Comparison of ENCODE assay signal across 1 cellular context in genomic region chr1:189027509-189027908, GRCh38.
TF ChIP-seq lines count a peak whose summit lies in the region.

No MANE protein-coding gene starts in this region.

TF ChIP-seq in K562, 482 proteins besides CTCF, POLR2A, EP300 and RAD21 (continued from another document):
- no peak for TF ChIP-seq ZNF395 (CRISPR knock-in tag; IDR thresholded peaks at IDR 0.05)
- no peak for TF ChIP-seq TRIM24 (IDR thresholded peaks at IDR 0.05)
- no peak for TF ChIP-seq ARID4B (CRISPR knock-in tag; IDR thresholded peaks at IDR 0.05)
- no peak for TF ChIP-seq KDM2B (CRISPR knock-in tag; IDR thresholded peaks at IDR 0.05)
- TF ChIP-seq IRF9 (tag; IDR thresholded peaks at IDR 0.05) = peak; percentile 71; the same call in 1 of the 2 replicates
- no peak for TF ChIP-seq NFE2L1 (tag; IDR thresholded peaks at IDR 0.05; ENCODE audit: borderline replicate concordance, low read depth)
- TF ChIP-seq ILF3 (IDR thresholded peaks at IDR 0.05; ENCODE audit: borderline replicate concordance) = no peak
- no peak for TF ChIP-seq BACH1 (tag; IDR thresholded peaks at IDR 0.05)
- no peak for TF ChIP-seq POU5F1 (IDR thresholded peaks at IDR 0.05; ENCODE audit: borderline replicate concordance, low read depth, low read length, partially characterized antibody)
- no peak for TF ChIP-seq CXXC5 (CRISPR knock-in tag; IDR thresholded peaks at IDR 0.05)
- no peak for TF ChIP-seq ZFP91 (CRISPR knock-in tag; IDR thresholded peaks at IDR 0.05)
- no peak for TF ChIP-seq SMAD1 (IDR thresholded peaks at IDR 0.05; ENCODE audit: low read depth, low read length, partially characterized antibody)
- no peak for TF ChIP-seq CREM (IDR thresholded peaks at IDR 0.05; ENCODE audit: low read depth)
- no peak for TF ChIP-seq ZNF384 (IDR thresholded peaks at IDR 0.05; ENCODE audit: low read depth, low read length)
- TF ChIP-seq ZNF512 (tag; IDR thresholded peaks at IDR 0.05) = no peak
- TF ChIP-seq CEBPG (CRISPR knock-in tag; IDR thresholded peaks at IDR 0.05) = no peak
- peak in 1 of 2 experiments; percentile 88; a peak in 2 of 4 replicates for TF ChIP-seq CEBPG (tag; conservative IDR thresholded peaks at IDR 0.05 in 1 of 2, IDR thresholded peaks at IDR 0.05 in 1 of 2)
- TF ChIP-seq ZBTB33 (CRISPR knock-in tag; IDR thresholded peaks at IDR 0.05) = no peak
- TF ChIP-seq GABPB2 (CRISPR knock-in tag; conservative IDR thresholded peaks at IDR 0.05) = no peak
